1 cellular context compared by ENCODE assay signal in the genomic region with DNA sequence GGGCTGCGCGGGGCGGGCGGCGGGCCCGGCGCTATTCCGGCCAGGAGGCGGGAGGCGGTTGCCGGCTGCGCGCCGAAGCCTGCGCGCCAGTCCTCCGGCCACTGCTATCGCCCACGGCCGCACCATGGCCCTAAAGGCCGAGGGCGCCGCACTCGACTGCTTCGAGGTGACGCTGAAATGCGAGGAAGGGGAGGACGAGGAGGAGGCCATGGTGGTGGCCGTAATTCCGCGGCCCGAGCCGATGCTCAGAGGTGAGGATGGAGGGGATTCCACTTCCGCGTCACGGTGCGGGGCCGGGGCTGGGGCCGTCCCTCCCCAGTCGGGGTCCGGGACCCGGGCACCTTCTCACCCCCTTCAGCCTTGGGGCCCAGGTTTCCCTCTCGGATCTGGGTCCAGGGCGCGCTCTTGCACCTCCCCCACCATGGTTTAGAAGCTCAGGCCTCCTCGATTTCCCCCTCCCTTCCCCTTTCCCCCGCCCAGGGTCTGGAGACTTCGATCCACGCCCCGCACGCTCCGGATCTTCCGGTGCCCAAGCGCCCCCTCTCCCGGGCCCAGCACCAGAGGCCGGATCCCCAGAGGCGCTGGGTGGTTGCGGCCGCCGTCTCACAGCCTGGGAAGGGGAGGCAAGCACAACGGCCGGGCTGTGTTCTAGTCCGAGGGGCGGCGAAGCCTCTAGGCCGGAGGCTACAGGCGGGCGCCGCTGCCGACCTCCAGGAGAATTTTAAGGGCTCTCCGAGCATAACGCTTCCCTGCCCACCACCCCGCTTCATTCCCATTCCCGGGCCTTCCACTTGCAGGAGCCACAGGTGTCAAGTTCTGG.
A peak's percentile ranks its signal among the peaks of the same experiment; 100 is the strongest.
TF ChIP-seq lines count a peak whose summit lies in the region.

No MANE protein-coding gene starts in this region.

TF ChIP-seq in A549, 52 proteins besides CTCF, POLR2A, EP300 and RAD21:
- TF ChIP-seq PHF8 (IDR thresholded peaks at IDR 0.05; ENCODE audit: borderline replicate concordance, low read depth): peak; percentile 58
- TF ChIP-seq, protein P1, sequence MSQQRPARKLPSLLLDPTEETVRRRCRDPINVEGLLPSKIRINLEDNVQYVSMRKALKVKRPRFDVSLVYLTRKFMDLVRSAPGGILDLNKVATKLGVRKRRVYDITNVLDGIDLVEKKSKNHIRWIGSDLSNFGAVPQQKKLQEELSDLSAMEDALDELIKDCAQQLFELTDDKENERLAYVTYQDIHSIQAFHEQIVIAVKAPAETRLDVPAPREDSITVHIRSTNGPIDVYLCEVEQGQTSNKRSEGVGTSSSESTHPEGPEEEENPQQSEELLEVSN (IDR thresholded peaks at IDR 0.05; ENCODE audit: borderline replicate concordance, low read depth): 0 out of 2 replicates have a peak, but pooled peaks have one; percentile 44
- no peak for TF ChIP-seq ATOH8 (CRISPR knock-in tag; IDR thresholded peaks at IDR 0.05; ENCODE audit: low read depth)
TF ChIP-seq in A549: peak in this region for 2.
